ENCODE assay signal across 8 cellular contexts in the genomic region with DNA sequence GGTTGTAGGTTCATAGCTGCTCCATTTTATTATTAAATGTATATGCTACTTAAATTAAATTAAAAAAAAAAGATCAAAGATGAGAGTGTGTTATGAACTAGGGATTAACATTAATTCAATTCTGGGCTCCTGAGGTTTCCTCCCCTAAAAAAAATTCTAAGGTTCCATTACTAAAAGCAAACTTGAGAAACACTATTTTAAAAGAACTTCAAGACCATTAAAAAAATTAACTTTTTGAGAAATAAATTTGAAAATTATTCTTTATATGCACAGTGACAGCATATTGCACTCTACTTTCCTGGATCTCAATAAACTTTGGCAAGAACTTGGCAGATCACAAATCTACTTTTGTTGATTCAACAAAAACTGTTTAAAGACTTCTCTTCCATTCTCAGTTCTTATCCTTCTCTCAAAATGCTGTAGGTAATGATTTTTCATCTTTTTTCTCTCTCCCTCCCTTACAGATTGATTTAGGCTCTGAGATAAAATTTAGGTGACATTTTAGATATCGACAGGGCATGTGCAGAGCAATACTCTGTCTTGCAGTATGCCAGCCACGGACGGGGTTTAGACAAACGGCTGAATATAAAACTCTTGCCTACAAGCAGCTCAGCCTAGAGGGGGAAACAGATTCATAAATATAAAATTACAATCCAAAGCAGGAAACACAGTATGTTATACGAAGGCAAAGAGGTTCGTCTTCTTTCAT.
DNase-seq lines count a peak whose midpoint lies in the region; ATAC-seq and TF ChIP-seq lines count a peak whose summit lies in the region.

No MANE protein-coding gene starts in this region.

- peak; percentile 30 for ATAC-seq in HG02884 (IDR thresholded peaks at IDR 0.05; ENCODE audit: unreplicated experiment)

- H3K9me3 ChIP-seq in SK-N-MC (ENCODE audit: low read depth, low read length), result no peaks in the 10 kb centered on the region
- H3K9me3 ChIP-seq in parathyroid adenoma (ENCODE audit: control insufficient read depth, low read length), result no peaks in the 10 kb centered on the region

- peak overlapping the region; percentile 95 for H3K9ac ChIP-seq in SK-N-MC (ENCODE audit: insufficient read length)
- H3K9ac ChIP-seq in parathyroid adenoma, result peak overlapping the region; percentile 20

- no peaks in the 10 kb centered on the region for H3K27me3 ChIP-seq in parathyroid adenoma (ENCODE audit: control insufficient read depth, insufficient read depth, low read length)

- peak overlapping the region; percentile 95 for H2AFZ ChIP-seq in parathyroid adenoma

- H3K36me3 ChIP-seq in SK-N-MC (ENCODE audit: insufficient read depth, low read length), result 0 out of 2 replicates have a peak, but pooled peaks cover 6% of the 10 kb centered on the region
- no peaks in the 10 kb centered on the region for H3K36me3 ChIP-seq in parathyroid adenoma (ENCODE audit: control insufficient read depth, insufficient read depth, low read length)

- peak overlapping the region; percentile 100 for H3K4me2 ChIP-seq in parathyroid adenoma (ENCODE audit: low read length)

- H3K4me1 ChIP-seq in parathyroid adenoma, result peaks cover 16% of the 10 kb centered on the region

- TF ChIP-seq CTCF in fibroblast of mammary gland (conservative IDR thresholded peaks at IDR 0.05; ENCODE audit: control insufficient read depth, insufficient read depth, low read depth, low read length), result no peak
- no peak for TF ChIP-seq CTCF in parathyroid adenoma (IDR thresholded peaks at IDR 0.05)

- DNase-seq in NCI-H146 treated with DMSO at 0.1 percent for 48 hours (lab: John Stamatoyannopoulos, UW; ENCODE audit: unreplicated experiment), result peak; percentile 23
- no peak for DNase-seq in NCI-H146 (lab: John Stamatoyannopoulos, UW)
- peak; percentile 28 for DNase-seq in SK-N-MC (ENCODE audit: low read depth, low spot score)
- no peak for DNase-seq in fibroblast of mammary gland (ENCODE audit: low read depth)
- no peak for DNase-seq in C1 segment of cervical spinal cord (lab: John Stamatoyannopoulos, UW)
- no peak for DNase-seq in activated gamma-delta T cell treated with Interleukin-2 at 50 U/mL for 16 hours

- H3K27ac ChIP-seq in SK-N-MC (peak overlapping the region; percentile 91), parathyroid adenoma (peak overlapping the region; percentile 80)

- peak overlapping the region; percentile 93 for H3K4me3 ChIP-seq in SK-N-MC
- H3K4me3 ChIP-seq in fibroblast of mammary gland (ENCODE audit: control insufficient read depth, low read depth, low read length), result peak overlapping the region; percentile 59
- H3K4me3 ChIP-seq in parathyroid adenoma (ENCODE audit: low read depth, low read length), result peak overlapping the region; percentile 83

- peaks cover 9% of the 10 kb centered on the region for H3K79me2 ChIP-seq in parathyroid adenoma

Comparison
In these comparisons a context has a peak if more than half of its experiments do, and no peak if none do; other contexts are left out.
1. DNase-seq: peak in NCI-H146 treated with DMSO at 0.1 percent for 48 hours (single experiment) and SK-N-MC (single experiment); none in NCI-H146 (single experiment), fibroblast of mammary gland (single experiment), C1 segment of cervical spinal cord (0 of 14) and activated gamma-delta T cell treated with Interleukin-2 at 50 U/mL for 16 hours (single experiment).
2. Peak in every context shown above with its lines, with median percentiles within 50 percentile points of each other: H3K4me3 ChIP-seq.